In genomic region chr2:37766087-37766486, GRCh38 we compare ENCODE assay signal across 18 cellular contexts.
DNase-seq lines count a peak whose midpoint lies in the region; ATAC-seq and TF ChIP-seq lines count a peak whose summit lies in the region.
"Had no signal": no experiment of that assay in that cellular context is flagged by ENCODE, and none has a peak within 500 bp of the region (broad histone marks: within the 10 kb centered on the region; RNA-seq: fewer than 3 reads in every experiment).

No MANE protein-coding gene starts in this region.

- H3K36me3 ChIP-seq in ACC112 (ENCODE audit: insufficient read depth, low read length), result no peaks in the 10 kb centered on the region
- H3K36me3 ChIP-seq: cardiac muscle cell had no signal

- H3K4me3 ChIP-seq in ACC112 (ENCODE audit: low read depth, low read length), result peak overlapping the region; percentile 54; the same call in 1 of the 2 replicates
- H3K4me3 ChIP-seq: cardiac muscle cell had no signal

- H3K27me3 ChIP-seq in ACC112 (ENCODE audit: insufficient read depth, low read length), result no peaks in the 10 kb centered on the region
- H3K27me3 ChIP-seq: cardiac muscle cell had no signal

- no peak for ATAC-seq in GM19035 (IDR thresholded peaks at IDR 0.05; ENCODE audit: unreplicated experiment)
- ATAC-seq in GM19023 (IDR thresholded peaks at IDR 0.05; ENCODE audit: unreplicated experiment), result no peak
- ATAC-seq: activated CD4-positive, alpha-beta T cell treated with anti-CD3 and anti-CD28 coated beads for 36 hours had no signal

- no peaks in the 10 kb centered on the region for H3K79me2 ChIP-seq in ACC112 (ENCODE audit: control insufficient read depth, insufficient read depth, low read length, unreplicated experiment)
- H3K79me2 ChIP-seq: parathyroid adenoma had no signal

- peak overlapping the region; percentile 77 for H3K27ac ChIP-seq in ACC112 (ENCODE audit: low read depth, low read length)
- H3K27ac ChIP-seq: cardiac muscle cell, parathyroid adenoma had no signal

- no peaks in the 10 kb centered on the region for H3K36me3 Mint-ChIP-seq in nephron (ENCODE audit: low read depth)

- H3K27ac Mint-ChIP-seq in nephron, result peak overlapping the region; percentile 71 to 88 (median 85)
- H3K27ac Mint-ChIP-seq: activated CD4-positive, alpha-beta T cell treated with anti-CD3 and anti-CD28 coated beads for 36 hours; activated naive CD4-positive, alpha-beta T cell treated with anti-CD3 and anti-CD28 coated beads for 36 hours had no signal

- TF ChIP-seq CTCF in nephron (IDR thresholded peaks at IDR 0.05; ENCODE audit: unreplicated experiment in 3 of 3), result no peak

- H2AFZ ChIP-seq in ACC112 (ENCODE audit: low read length, unreplicated experiment), result peak overlapping the region; percentile 90
- H2AFZ ChIP-seq: parathyroid adenoma had no signal

- H3K9me3 Mint-ChIP-seq in nephron, result peaks cover 7% of the 10 kb centered on the region
- H3K9me3 Mint-ChIP-seq: activated naive CD4-positive, alpha-beta T cell treated with anti-CD3 and anti-CD28 coated beads for 36 hours had no signal

- peaks cover 49% of the 10 kb centered on the region for H3K4me1 Mint-ChIP-seq in nephron

- H3K4me3 Mint-ChIP-seq in nephron, result peak overlapping the region in 2 of 3 experiments; percentile 15 to 26
- H3K4me3 Mint-ChIP-seq: activated CD4-positive, alpha-beta T cell treated with anti-CD3 and anti-CD28 coated beads for 36 hours; activated naive CD4-positive, alpha-beta T cell treated with anti-CD3 and anti-CD28 coated beads for 36 hours had no signal

- peaks cover 3% of the 10 kb centered on the region for H3K27me3 Mint-ChIP-seq in nephron (ENCODE audit: low read depth)
- H3K27me3 Mint-ChIP-seq: activated CD4-positive, alpha-beta T cell treated with anti-CD3 and anti-CD28 coated beads for 36 hours had no signal

- H3K4me1 ChIP-seq in ACC112 (ENCODE audit: control insufficient read depth, insufficient read depth, low read length, unreplicated experiment), result peaks cover 64% of the 10 kb centered on the region
- H3K4me1 ChIP-seq: parathyroid adenoma had no signal

- peak; percentile 60 for DNase-seq in M059J (ENCODE audit: low read depth)
- peak; percentile 18 for DNase-seq in dermis blood vessel endothelial cell
- DNase-seq in NCI-H446 (lab: John Stamatoyannopoulos, UW), result no peak
- DNase-seq in activated CD4-positive, alpha-beta T cell treated with anti-CD3 and anti-CD28 coated beads for 4 hours, result no peak
- DNase-seq: ACHN; activated CD4-positive, alpha-beta T cell treated with anti-CD3 and anti-CD28 coated beads for 36 hours; activated naive CD4-positive, alpha-beta T cell treated with anti-CD3 and anti-CD28 coated beads for 36 hours; effector CD4-positive, alpha-beta T cell; NCI-H1105 treated with DMSO at 0.1 percent for 48 hours; stimulated activated CD4-positive, alpha-beta T cell treated with anti-CD3 and anti-CD28 coated beads, Interleukin-12 subunit alpha, Interleukin-12 subunit beta, amount 100 ng/mL, for 4 hours; stimulated activated naive CD4-positive, alpha-beta T cell treated with Interleukin-2 at 50 U/mL for 16 hours; T-helper 9 cell had no signal

Comparison
In these comparisons a context has a peak if more than half of its experiments do, and no peak if none do; other contexts are left out.
1. DNase-seq: peak in M059J (single experiment) and dermis blood vessel endothelial cell (single experiment); none in NCI-H446 (0 of 2) and activated CD4-positive, alpha-beta T cell treated with anti-CD3 and anti-CD28 coated beads for 4 hours (0 of 2).